Comparison of ENCODE assay signal across 17 cellular contexts in the genomic region with DNA sequence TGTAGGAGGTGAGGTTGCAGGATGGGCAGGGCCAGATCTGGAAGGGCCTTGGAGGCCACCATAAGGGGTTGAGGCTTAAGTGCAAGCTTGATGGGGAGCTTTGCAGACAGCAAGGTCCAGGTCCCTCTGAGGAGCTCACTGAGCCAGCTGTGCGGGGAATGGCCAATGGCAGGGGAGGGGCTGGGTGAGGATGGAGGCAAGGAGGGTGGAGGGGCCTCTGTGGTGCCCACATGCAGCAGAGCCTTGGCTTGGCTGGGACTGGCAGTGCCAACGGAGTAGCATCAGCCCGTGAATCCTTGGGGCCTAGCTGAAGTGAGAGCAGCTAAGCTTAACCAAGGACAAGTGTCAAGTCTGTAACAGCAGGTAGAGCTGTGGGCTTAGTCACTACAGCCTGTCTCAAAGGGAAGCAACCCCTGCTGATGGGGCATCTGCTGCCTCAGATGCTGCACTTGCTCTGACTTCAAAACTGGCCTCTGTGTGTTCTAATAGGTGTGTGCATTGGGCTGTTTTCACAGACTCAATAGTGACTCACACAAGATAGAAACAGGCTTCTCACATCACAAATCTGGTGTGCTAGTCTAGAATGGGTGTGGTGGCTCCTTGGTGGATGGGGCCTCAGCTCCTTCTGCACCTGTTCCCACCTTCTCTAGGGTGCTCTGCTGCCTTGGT.
"Had no signal": no experiment of that assay in that cellular context is flagged by ENCODE, and none has a peak within 500 bp of the region (broad histone marks: within the 10 kb centered on the region; RNA-seq: fewer than 3 reads in every experiment).

No MANE protein-coding gene starts in this region.

- H3K27me3 Mint-ChIP-seq: activated CD8-positive, alpha-beta memory T cell treated with anti-CD3 and anti-CD28 coated beads, Interleukin-2, amount 10 ng/mL, durations not matched to agents 7 days and 5 days; activated naive CD4-positive, alpha-beta T cell treated with anti-CD3 and anti-CD28 coated beads, Interleukin-2, amount 10 ng/mL, durations not matched to agents 7 days and 5 days; activated naive CD8-positive, alpha-beta T cell treated with anti-CD3 and anti-CD28 coated beads, Interleukin-2, amount 50 U/mL, for 24 hours; naive thymus-derived CD8-positive, alpha-beta T cell had no signal

- H3K4me3 Mint-ChIP-seq: activated CD8-positive, alpha-beta memory T cell treated with anti-CD3 and anti-CD28 coated beads, Interleukin-2, amount 10 ng/mL, durations not matched to agents 7 days and 5 days; activated naive CD4-positive, alpha-beta T cell treated with anti-CD3 and anti-CD28 coated beads, Interleukin-2, amount 10 ng/mL, durations not matched to agents 7 days and 5 days; activated naive CD8-positive, alpha-beta T cell treated with anti-CD3 and anti-CD28 coated beads, Interleukin-2, amount 50 U/mL, for 24 hours; naive thymus-derived CD8-positive, alpha-beta T cell had no signal

- FAIRE-seq: endothelial cell of umbilical vein, pancreas had no signal

- H3K4me1 Mint-ChIP-seq: activated naive CD8-positive, alpha-beta T cell treated with anti-CD3 and anti-CD28 coated beads, Interleukin-2, amount 50 U/mL, for 24 hours had no signal

- DNase-seq: activated CD8-positive, alpha-beta memory T cell treated with anti-CD3 and anti-CD28 coated beads, Interleukin-2, amount 10 ng/mL, durations not matched to agents 7 days and 5 days; activated effector memory CD4-positive, alpha-beta T cell treated with Interleukin-2 at 50 U/mL for 16 hours; activated naive CD4-positive, alpha-beta T cell treated with anti-CD3 and anti-CD28 coated beads, Interleukin-2, amount 10 ng/mL, durations not matched to agents 7 days and 5 days; activated naive CD8-positive, alpha-beta T cell treated with anti-CD3 and anti-CD28 coated beads, Interleukin-2, amount 50 U/mL, for 24 hours; anterior cingulate cortex; brain microvascular endothelial cell; dermis blood vessel endothelial cell; effector memory CD4-positive, alpha-beta T cell; left cardiac atrium; mesenchymal stem cell; naive thymus-derived CD8-positive, alpha-beta T cell; pancreas; right lobe of liver; stimulated activated CD4-positive, alpha-beta T cell treated with anti-CD3 and anti-CD28 coated beads, Interleukin-4, amount 100 ng/mL, for 1 hour; T1000; upper lobe of left lung had no signal

- H3K9me3 Mint-ChIP-seq: activated naive CD8-positive, alpha-beta T cell treated with anti-CD3 and anti-CD28 coated beads, Interleukin-2, amount 50 U/mL, for 24 hours; naive thymus-derived CD8-positive, alpha-beta T cell had no signal

- ATAC-seq: activated CD8-positive, alpha-beta memory T cell treated with anti-CD3 and anti-CD28 coated beads, Interleukin-2, amount 10 ng/mL, durations not matched to agents 7 days and 5 days; activated naive CD8-positive, alpha-beta T cell treated with anti-CD3 and anti-CD28 coated beads, Interleukin-2, amount 50 U/mL, for 24 hours; left cardiac atrium; naive thymus-derived CD8-positive, alpha-beta T cell; pancreas; right lobe of liver had no signal

- H3K27ac Mint-ChIP-seq: activated CD8-positive, alpha-beta memory T cell treated with anti-CD3 and anti-CD28 coated beads, Interleukin-2, amount 10 ng/mL, durations not matched to agents 7 days and 5 days; activated naive CD4-positive, alpha-beta T cell treated with anti-CD3 and anti-CD28 coated beads, Interleukin-2, amount 10 ng/mL, durations not matched to agents 7 days and 5 days; activated naive CD8-positive, alpha-beta T cell treated with anti-CD3 and anti-CD28 coated beads, Interleukin-2, amount 50 U/mL, for 24 hours had no signal
